1 cellular context compared by ENCODE assay signal in genomic region chr6:4871825-4872224, GRCh38.
TF ChIP-seq lines count a peak whose summit lies in the region.

No MANE protein-coding gene starts in this region.

TF ChIP-seq in GM23338, 12 proteins besides CTCF, POLR2A, EP300 and RAD21:
- no peak for TF ChIP-seq ZNF462 (CRISPR knock-in tag; IDR thresholded peaks at IDR 0.05)
